In the genomic region with DNA sequence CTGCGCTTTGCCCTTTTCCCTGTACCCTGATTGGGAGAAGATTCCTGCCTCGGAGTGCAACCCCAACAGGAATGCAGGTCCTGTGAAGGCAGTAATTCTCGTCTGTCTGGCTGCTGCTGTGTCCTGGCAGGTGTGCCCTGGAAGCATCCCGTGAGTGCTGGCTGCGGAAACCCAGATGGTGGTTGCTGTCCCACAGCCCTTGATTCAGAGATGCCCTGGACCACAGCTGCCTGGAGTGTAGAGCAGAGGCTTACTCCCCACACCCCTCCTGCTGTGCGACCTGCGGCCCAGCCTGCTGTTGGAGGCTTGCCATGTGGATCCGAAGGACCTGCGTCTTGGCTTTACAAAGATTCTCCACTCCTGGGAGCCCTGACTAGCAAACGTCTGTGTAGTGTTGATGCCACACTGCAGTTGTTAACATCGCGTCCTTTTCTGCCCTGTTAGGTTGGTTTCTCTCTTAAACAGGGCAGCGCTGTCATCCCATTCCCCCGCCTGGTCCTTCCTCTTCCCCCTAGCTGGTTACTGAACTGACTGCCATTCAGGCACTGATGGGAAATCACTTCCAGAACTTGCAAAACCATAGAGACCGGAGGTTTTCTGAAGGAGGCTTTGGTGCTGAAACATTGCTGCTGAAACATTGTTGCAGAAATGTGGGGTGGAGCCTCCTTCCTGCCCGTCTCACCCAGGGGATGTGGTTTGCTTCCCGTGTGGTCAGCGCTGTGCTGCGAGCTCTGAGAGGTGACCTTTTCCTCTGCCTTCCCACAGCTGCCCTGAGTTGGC, we compare ENCODE assay signal across 10 cellular contexts. TPM values are rescaled to one million over a fixed set of nuclear protein-coding genes. Genes with fewer than 3 reads are reported as not detected.
DNase-seq lines count a peak whose midpoint lies in the region; TF ChIP-seq lines count a peak whose summit lies in the region.
"Had no signal": no experiment of that assay in that cellular context is flagged by ENCODE, and none has a peak within 500 bp of the region (broad histone marks: within the 10 kb centered on the region; RNA-seq: fewer than 3 reads in every experiment).

No MANE protein-coding gene starts in this region.

- no peaks in the 10 kb centered on the region for H3K9me3 Mint-ChIP-seq in activated naive CD8-positive, alpha-beta T cell treated with anti-CD3 and anti-CD28 coated beads for 36 hours

- intact Hi-C loops in vagina (cut with DNase I): no loop called here

- no peaks in the 10 kb centered on the region for H3K9me3 ChIP-seq in vagina
- H3K9me3 ChIP-seq: ascending aorta, Peyer's patch had no signal

- H3K4me1 Mint-ChIP-seq in activated naive CD8-positive, alpha-beta T cell treated with anti-CD3 and anti-CD28 coated beads for 36 hours: peaks cover 32% of the 10 kb centered on the region

- peak overlapping the region; percentile 34 for H3K27ac Mint-ChIP-seq in activated naive CD8-positive, alpha-beta T cell treated with anti-CD3 and anti-CD28 coated beads for 36 hours

- in situ Hi-C loops in G401 (cut with HindIII; ENCODE audit: low sequenced_read_pairs): no loop called here

- H3K36me3 Mint-ChIP-seq in activated naive CD8-positive, alpha-beta T cell treated with anti-CD3 and anti-CD28 coated beads for 36 hours: peaks cover 15% of the 10 kb centered on the region

- no peak overlapping the region for H3K4me3 ChIP-seq in vagina
- H3K4me3 ChIP-seq: ascending aorta, Peyer's patch had no signal

- no peaks in the 10 kb centered on the region for H3K27me3 Mint-ChIP-seq in activated naive CD8-positive, alpha-beta T cell treated with anti-CD3 and anti-CD28 coated beads for 36 hours

- no peak for TF ChIP-seq POLR2A in vagina (IDR thresholded peaks at IDR 0.05)

- H3K36me3 ChIP-seq in vagina: peaks cover 0 to 18% of the 10 kb centered on the region in 2 donors

- TF ChIP-seq CTCF in vagina (IDR thresholded peaks at IDR 0.05): no peak

- H3K4me3 Mint-ChIP-seq in activated naive CD8-positive, alpha-beta T cell treated with anti-CD3 and anti-CD28 coated beads for 36 hours: no peak overlapping the region

- DNase-seq in A172 (ENCODE audit: low spot score) (peak; percentile 73), KG1 (lab: John Stamatoyannopoulos, UW) (peak; percentile 69), hepatic stellate cell (ENCODE audit: low spot score) (peak; percentile 35), vagina (ENCODE audit: extremely low spot score in 2 of 2) (no peak), G401 (ENCODE audit: low spot score) (no peak)
- peak; percentile 23 for DNase-seq in activated naive CD8-positive, alpha-beta T cell treated with anti-CD3 and anti-CD28 coated beads for 36 hours
- no peak for DNase-seq in NK-92 treated with Interleukin-12 subunit alpha and Interleukin-12 subunit beta, amount 100 ng/mL, for 24 hours (lab: John Stamatoyannopoulos, UW)
- DNase-seq in stimulated activated CD4-positive, alpha-beta T cell treated with anti-CD3 and anti-CD28 coated beads, Interleukin-2, amount 100 ng/mL, for 48 hours: no peak

- H3K4me1 ChIP-seq in vagina: peaks cover 9% of the 10 kb centered on the region
- H3K4me1 ChIP-seq: Peyer's patch had no signal

- no peaks in the 10 kb centered on the region for H3K27me3 ChIP-seq in vagina
- H3K27me3 ChIP-seq: ascending aorta, Peyer's patch had no signal

- H3K27ac ChIP-seq in vagina: no peak overlapping the region
- H3K27ac ChIP-seq: ascending aorta, Peyer's patch had no signal

RNA-seq across cellular contexts. Expression of gene DNAJB6, which starts 53.3 kb away (rescaled TPM):
- total RNA-seq in A172 (2014; rRNA removed; shearing (Covaris generic)): 191 and 201 TPM in 2 replicates
- 10 to 100 TPM; 77.5 to 78.0 TPM for total RNA-seq in activated naive CD8-positive, alpha-beta T cell treated with anti-CD3 and anti-CD28 coated beads for 36 hours
- 93.1 TPM for total RNA-seq in vagina
- 85.9 and 115 TPM in 2 replicates for total RNA-seq in G401 (2014; rRNA removed; shearing (Covaris generic))

Comparison
In these comparisons a context has a peak if more than half of its experiments do, and no peak if none do; other contexts are left out.
1. DNase-seq: peak in A172 (single experiment), KG1 (single experiment), activated naive CD8-positive, alpha-beta T cell treated with anti-CD3 and anti-CD28 coated beads for 36 hours (single experiment) and hepatic stellate cell (single experiment); none in vagina (0 of 2), NK-92 treated with Interleukin-12 subunit alpha and Interleukin-12 subunit beta, amount 100 ng/mL, for 24 hours (single experiment), stimulated activated CD4-positive, alpha-beta T cell treated with anti-CD3 and anti-CD28 coated beads, Interleukin-2, amount 100 ng/mL, for 48 hours (0 of 2) and G401 (single experiment).